Comparison of ENCODE assay signal across 9 cellular contexts in the genomic region with DNA sequence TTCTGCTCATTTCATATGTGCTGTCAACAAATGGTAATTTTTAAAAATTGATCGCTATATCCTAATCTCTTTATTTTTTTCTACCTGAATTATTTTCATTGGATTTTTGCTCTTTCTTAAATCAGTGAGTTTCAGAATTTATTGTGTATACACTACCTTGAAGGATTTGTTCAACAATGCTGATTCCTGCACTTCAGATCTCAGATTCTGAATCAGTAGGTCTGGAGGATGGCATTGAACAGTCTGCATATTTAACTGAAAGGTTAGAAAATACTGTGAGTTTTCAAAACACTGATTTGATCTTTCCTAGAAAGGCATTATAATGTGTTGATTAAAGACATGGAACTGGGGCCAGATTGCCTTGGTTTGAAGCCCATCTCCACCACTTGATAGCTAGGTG. TPM values are rescaled to one million over a fixed set of nuclear protein-coding genes. Genes with fewer than 3 reads are reported as not detected.
DNase-seq lines count a peak whose midpoint lies in the region; ATAC-seq and TF ChIP-seq lines count a peak whose summit lies in the region.
"Had no signal": no experiment of that assay in that cellular context is flagged by ENCODE, and none has a peak within 500 bp of the region (broad histone marks: within the 10 kb centered on the region; RNA-seq: fewer than 3 reads in every experiment).

No MANE protein-coding gene starts in this region.

- H3K18ac ChIP-seq in mesenchymal stem cell (ENCODE audit: low read depth in 1 of 2, low read length in 2 of 2), result no peak overlapping the region

- H3K4me3 ChIP-seq in BJ (ENCODE audit: low read depth, low read length) (peak overlapping the region; percentile 99), HL-60 (replicated peaks; ENCODE audit: insufficient read depth, low read length) (peak overlapping the region; percentile 92), adipocyte (ENCODE audit: low read length) (peak overlapping the region; percentile 97), mesenchymal stem cell (ENCODE audit: insufficient read depth in 1 of 2, low read depth in 1 of 2, low read length in 2 of 2) (peak overlapping the region in 1 of 2 experiments; percentile 97)

- no peak overlapping the region for H2BK120ac ChIP-seq in mesenchymal stem cell (ENCODE audit: low read depth, low read length)

- no peaks in the 10 kb centered on the region for H3K36me3 ChIP-seq in BJ (ENCODE audit: control insufficient read depth, insufficient read depth, low read length)
- H3K36me3 ChIP-seq in adipocyte (ENCODE audit: control insufficient read depth, insufficient read depth, low read length, severe bottlenecking), result no peaks in the 10 kb centered on the region
- peaks cover 0 to 2% of the 10 kb centered on the region in 2 experiments for H3K36me3 ChIP-seq in mesenchymal stem cell (ENCODE audit: control insufficient read depth in 1 of 2, insufficient read depth in 2 of 2, low read depth in 1 of 2, low read length in 2 of 2)

- no peak for ATAC-seq in GM19467 (IDR thresholded peaks at IDR 0.05; ENCODE audit: unreplicated experiment)
- ATAC-seq: right cardiac atrium had no signal

- no peak overlapping the region for H2AFZ ChIP-seq in mesenchymal stem cell (ENCODE audit: low read depth, low read length)

- H4K91ac ChIP-seq in mesenchymal stem cell (ENCODE audit: low read length), result no peak overlapping the region

- H3K79me1 ChIP-seq in mesenchymal stem cell (replicated peaks; ENCODE audit: low read length, poor library complexity, severe bottlenecking), result no peaks in the 10 kb centered on the region

- no peak overlapping the region for H2BK15ac ChIP-seq in mesenchymal stem cell (ENCODE audit: low read depth, poor library complexity, severe bottlenecking)

- H3K27ac ChIP-seq in HL-60 (replicated peaks) (no peak overlapping the region), mesenchymal stem cell (ENCODE audit: low read length, poor library complexity, severe bottlenecking) (no peak overlapping the region)

- DNase-seq in BJ (ENCODE audit: low read depth), result no peak
- no peak for DNase-seq in HL-60 (ENCODE audit: low read depth in 1 of 2, low spot score in 1 of 2)
- no peak for DNase-seq in adipocyte (ENCODE audit: low read depth)
- DNase-seq in mesenchymal stem cell, result no peak
- no peak for DNase-seq in DMS53 (lab: John Stamatoyannopoulos, UW)
- DNase-seq in SW 1271 (lab: John Stamatoyannopoulos, UW), result no peak
- DNase-seq in amniotic stem cell (lab: John Stamatoyannopoulos, UW), result no peak
- DNase-seq: right cardiac atrium had no signal

- TF ChIP-seq CTCF in BJ (IDR thresholded peaks at IDR 0.05; ENCODE audit: insufficient read depth, low read depth, low read length) (no peak), HL-60 (IDR thresholded peaks at IDR 0.05; ENCODE audit: insufficient read depth, low read length) (no peak)

- H3K27me3 ChIP-seq in BJ (ENCODE audit: control insufficient read depth, insufficient read depth, low read length) (no peaks in the 10 kb centered on the region), HL-60 (ENCODE audit: insufficient read depth, poor library complexity, severe bottlenecking) (no peaks in the 10 kb centered on the region), adipocyte (replicated peaks; ENCODE audit: control insufficient read depth, insufficient read depth, low read length) (no peaks in the 10 kb centered on the region), mesenchymal stem cell (ENCODE audit: control insufficient read depth in 1 of 2, insufficient read depth in 1 of 2, low read length in 2 of 2) (no peaks in the 10 kb centered on the region)

- H3K9me3 ChIP-seq in adipocyte (ENCODE audit: control insufficient read depth, low read length), result no peaks in the 10 kb centered on the region
- no peaks in the 10 kb centered on the region for H3K9me3 ChIP-seq in mesenchymal stem cell (ENCODE audit: control insufficient read depth, low read length)

- H3K4ac ChIP-seq in mesenchymal stem cell (ENCODE audit: low read depth in 1 of 2, low read length in 2 of 2), result no peak overlapping the region

- no peak overlapping the region for H3K23ac ChIP-seq in mesenchymal stem cell (ENCODE audit: low read length in 2 of 2)

- H2AK5ac ChIP-seq in mesenchymal stem cell (ENCODE audit: low read length, severe bottlenecking), result no peak overlapping the region

- no CpG with 5 or more reads among the region's 1 CpG for WGBS in mesenchymal stem cell

- no peak overlapping the region for H2BK12ac ChIP-seq in mesenchymal stem cell (ENCODE audit: low read length in 2 of 2)

- CTCF ChIA-PET in BJ (lab: Yijun Ruan, JAX), result no interaction called here

- H3K4me2 ChIP-seq in mesenchymal stem cell (ENCODE audit: low read length, poor library complexity, severe bottlenecking), result peak overlapping the region; percentile 10

- peaks cover 17% of the 10 kb centered on the region for H3K4me1 ChIP-seq in adipocyte (ENCODE audit: control insufficient read depth, insufficient read depth, low read length)
- H3K4me1 ChIP-seq in mesenchymal stem cell (ENCODE audit: control insufficient read depth, insufficient read depth, low read depth, low read length), result peaks cover 1% of the 10 kb centered on the region

- H3K9ac ChIP-seq in adipocyte (ENCODE audit: low read length) (peak overlapping the region; percentile 88), mesenchymal stem cell (ENCODE audit: low read length) (peak overlapping the region; percentile 99)

- no peak overlapping the region for H4K8ac ChIP-seq in mesenchymal stem cell (ENCODE audit: low read length)

- no peak overlapping the region for H2BK5ac ChIP-seq in mesenchymal stem cell (ENCODE audit: low read depth, low read length, poor library complexity, severe bottlenecking)

- POLR2A ChIA-PET in BJ (lab: Charles Lee), result no interaction called here

- no peak overlapping the region for H3K14ac ChIP-seq in mesenchymal stem cell (ENCODE audit: low read length in 2 of 2)

RNA-seq across cellular contexts. Expression of gene G2E3, which starts 1.6 kb away (rescaled TPM):
- polyA plus RNA-seq in BJ (2011; rRNA removed), result 7.5 and 13.9 TPM in 2 replicates
- 8.0 and 9.7 TPM in 2 replicates for polyA minus RNA-seq in BJ (2011; rRNA and poly(A)+ RNA removed)
- 13.5 TPM for polyA plus RNA-seq in mesenchymal stem cell (2013, experiment 1 of 2)
- polyA plus RNA-seq in mesenchymal stem cell (2013, experiment 2 of 2), result 15.7 TPM
